Comparison of ENCODE assay signal across 8 cellular contexts in the genomic region with DNA sequence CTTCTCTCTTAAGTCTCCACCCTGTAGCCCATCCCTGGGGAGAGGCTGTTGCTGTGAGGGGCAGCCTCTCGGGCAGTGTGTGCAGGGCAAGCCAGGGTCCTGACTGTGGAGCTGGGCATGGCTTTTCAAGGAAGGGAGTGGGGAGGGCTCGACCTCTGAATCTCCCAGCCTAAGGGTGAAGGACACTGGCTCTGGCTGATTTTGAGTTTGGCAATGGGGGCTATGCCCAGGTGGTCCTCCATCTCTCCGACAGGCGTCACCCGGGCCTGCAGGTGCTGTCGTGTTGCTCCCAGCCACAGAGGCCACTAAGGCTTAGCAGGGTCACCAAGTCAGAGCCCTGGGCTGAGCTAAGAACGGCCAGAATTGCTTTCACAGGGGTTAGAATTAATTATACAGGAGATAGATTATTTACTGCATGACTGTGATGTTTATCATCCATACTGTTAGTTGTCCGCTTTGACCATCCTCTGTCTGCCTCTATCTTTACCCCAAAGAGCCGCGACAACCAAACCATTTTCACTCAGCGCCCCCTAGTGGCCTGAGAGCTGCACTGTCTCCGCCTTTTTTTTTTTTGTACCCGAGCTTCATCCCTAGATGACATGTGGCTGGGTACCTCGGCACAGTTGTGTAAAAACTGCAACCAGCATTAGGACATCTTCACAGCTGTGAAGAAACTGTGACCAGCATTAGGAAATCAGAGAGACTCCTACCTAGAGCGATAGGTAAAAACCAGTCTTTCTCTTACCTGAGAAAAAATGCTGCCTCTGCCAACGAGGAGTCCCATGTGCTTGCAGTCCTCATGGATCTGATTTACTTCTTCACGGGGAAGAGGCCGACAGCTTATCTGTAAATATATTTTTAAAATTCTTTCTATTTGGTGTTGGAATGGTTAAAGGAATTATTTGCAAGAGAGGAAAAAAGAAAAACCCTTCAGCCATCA. TPM values are rescaled to one million over a fixed set of nuclear protein-coding genes. Genes with fewer than 3 reads are reported as not detected.
DNase-seq lines count a peak whose midpoint lies in the region; ATAC-seq lines count a peak whose summit lies in the region.

No MANE protein-coding gene starts in this region.

- no peaks in the 10 kb centered on the region for H3K9me3 Mint-ChIP-seq in activated CD4-positive, alpha-beta memory T cell treated with anti-CD3 and anti-CD28 coated beads, Interleukin-2, amount 10 ng/mL, durations not matched to agents 7 days and 5 days
- H3K9me3 Mint-ChIP-seq in stimulated activated memory B cell treated with anti-CD40 and anti-IgM and Interleukin-4, amounts not matched to agents 10 μg/mL and 1 μg/mL and 100 μg/mL, for 72 hours, result no peaks in the 10 kb centered on the region

- H3K4me1 Mint-ChIP-seq in activated CD4-positive, alpha-beta memory T cell treated with anti-CD3 and anti-CD28 coated beads, Interleukin-2, amount 10 ng/mL, durations not matched to agents 7 days and 5 days, result no peaks in the 10 kb centered on the region
- no peaks in the 10 kb centered on the region for H3K4me1 Mint-ChIP-seq in stimulated activated memory B cell treated with anti-CD40 and anti-IgM and Interleukin-4, amounts not matched to agents 10 μg/mL and 1 μg/mL and 100 μg/mL, for 72 hours

- H3K36me3 Mint-ChIP-seq in activated CD4-positive, alpha-beta memory T cell treated with anti-CD3 and anti-CD28 coated beads, Interleukin-2, amount 10 ng/mL, durations not matched to agents 7 days and 5 days (ENCODE audit: low read depth), result no peaks in the 10 kb centered on the region
- H3K36me3 Mint-ChIP-seq in stimulated activated memory B cell treated with anti-CD40 and anti-IgM and Interleukin-4, amounts not matched to agents 10 μg/mL and 1 μg/mL and 100 μg/mL, for 72 hours, result no peaks in the 10 kb centered on the region

- H3K4me3 Mint-ChIP-seq in activated CD4-positive, alpha-beta memory T cell treated with anti-CD3 and anti-CD28 coated beads, Interleukin-2, amount 10 ng/mL, durations not matched to agents 7 days and 5 days, result no peak overlapping the region
- no peak overlapping the region for H3K4me3 Mint-ChIP-seq in stimulated activated memory B cell treated with anti-CD40 and anti-IgM and Interleukin-4, amounts not matched to agents 10 μg/mL and 1 μg/mL and 100 μg/mL, for 72 hours

- ATAC-seq in HG03460 (IDR thresholded peaks at IDR 0.05; ENCODE audit: unreplicated experiment), result peak; percentile 64
- peak; percentile 67 for ATAC-seq in stimulated activated memory B cell treated with anti-CD40 and anti-IgM and Interleukin-4, amounts not matched to agents 10 μg/mL and 1 μg/mL and 100 μg/mL, for 72 hours

- DNase-seq in CD1c-positive myeloid dendritic cell (ENCODE audit: extremely low spot score) (peak; percentile 52), GM19240 (ENCODE audit: insufficient read length, low spot score) (peak; percentile 45), NCI-H69 (lab: John Stamatoyannopoulos, UW) (peak; percentile 74), middle frontal gyrus (ENCODE audit: extremely low spot score, low spot score) (peak; percentile 14)
- peak; percentile 61 for DNase-seq in activated CD4-positive, alpha-beta memory T cell treated with anti-CD3 and anti-CD28 coated beads, Interleukin-2, amount 10 ng/mL, durations not matched to agents 7 days and 5 days
- DNase-seq in effector CD8-positive, alpha-beta T cell (lab: John Stamatoyannopoulos, UW), result peak; percentile 20

- H3K27ac Mint-ChIP-seq in activated CD4-positive, alpha-beta memory T cell treated with anti-CD3 and anti-CD28 coated beads, Interleukin-2, amount 10 ng/mL, durations not matched to agents 7 days and 5 days, result no peak overlapping the region
- H3K27ac Mint-ChIP-seq in stimulated activated memory B cell treated with anti-CD40 and anti-IgM and Interleukin-4, amounts not matched to agents 10 μg/mL and 1 μg/mL and 100 μg/mL, for 72 hours, result no peak overlapping the region

- CTCF ChIA-PET in activated CD4-positive, alpha-beta memory T cell treated with anti-CD3 and anti-CD28 coated beads, Interleukin-2, amount 10 ng/mL, durations not matched to agents 7 days and 5 days (lab: Charles Lee), result interaction anchor here (0.7 to 3.0 kb wide), 27 partner anchors 10 to 878 kb away, joined by 3 to 24 read pairs (median 4); no protein-coding TSS in a partner anchor

- POLR2A ChIA-PET in activated CD4-positive, alpha-beta memory T cell treated with anti-CD3 and anti-CD28 coated beads, Interleukin-2, amount 10 ng/mL, durations not matched to agents 7 days and 5 days (lab: Charles Lee), result interaction anchor here (0.6 to 1.6 kb wide), 2 partner anchors 40 to 107 kb away, joined by 3 read pairs; no protein-coding TSS in a partner anchor

- peaks cover 19% of the 10 kb centered on the region for H3K27me3 Mint-ChIP-seq in activated CD4-positive, alpha-beta memory T cell treated with anti-CD3 and anti-CD28 coated beads, Interleukin-2, amount 10 ng/mL, durations not matched to agents 7 days and 5 days
- H3K27me3 Mint-ChIP-seq in stimulated activated memory B cell treated with anti-CD40 and anti-IgM and Interleukin-4, amounts not matched to agents 10 μg/mL and 1 μg/mL and 100 μg/mL, for 72 hours, result peaks cover 32% of the 10 kb centered on the region

RNA-seq across cellular contexts. Expression of gene AGXT2, which starts 44.5 kb away (rescaled TPM):
- not detected for total RNA-seq in activated CD4-positive, alpha-beta memory T cell treated with anti-CD3 and anti-CD28 coated beads, Interleukin-2, amount 10 ng/mL, durations not matched to agents 7 days and 5 days

Comparison
In these comparisons a context has a peak if more than half of its experiments do, and no peak if none do; other contexts are left out.
1. Peak in every context shown above with its lines: DNase-seq and ATAC-seq.
2. DNase-seq: peak in every context shown above with its lines; median percentile 74 in NCI-H69; 61 in activated CD4-positive, alpha-beta memory T cell treated with anti-CD3 and anti-CD28 coated beads, Interleukin-2, amount 10 ng/mL, durations not matched to agents 7 days and 5 days; 52 in CD1c-positive myeloid dendritic cell; 45 in GM19240; 20 in effector CD8-positive, alpha-beta T cell; 14 in middle frontal gyrus.